ENCODE assay signal across 8 cellular contexts in the genomic region with DNA sequence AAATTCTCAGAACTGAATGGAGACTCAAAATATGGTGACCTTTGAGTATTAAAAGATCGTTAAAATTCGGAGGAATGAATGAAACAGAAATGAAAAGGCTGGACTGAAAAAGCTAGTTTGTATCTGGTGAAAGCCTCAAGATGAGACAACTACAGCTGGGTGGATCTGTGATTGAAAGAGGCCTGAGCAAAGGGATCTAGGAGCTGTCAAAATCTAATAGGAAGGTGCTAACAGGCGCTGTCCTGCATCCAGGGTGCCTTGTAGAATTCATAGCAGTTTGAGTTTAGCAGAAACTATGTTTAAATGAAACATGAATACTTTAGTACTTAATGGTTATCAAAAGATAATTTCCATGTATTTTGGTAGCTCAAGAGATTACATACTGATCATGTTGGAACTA. TPM values are rescaled to one million over a fixed set of nuclear protein-coding genes. Genes with fewer than 3 reads are reported as not detected.
DNase-seq lines count a peak whose midpoint lies in the region; ATAC-seq, FAIRE-seq and TF ChIP-seq lines count a peak whose summit lies in the region.

No MANE protein-coding gene starts in this region.

- BruUV-seq in endothelial cell of umbilical vein (replicated peaks; lab: Mats Ljungman, UMichigan): no TSS peak

- peak overlapping the region; percentile 51 for H3K27ac ChIP-seq in endothelial cell of umbilical vein (ENCODE audit: insufficient read depth, low read depth, low read length)
- H3K27ac ChIP-seq in pancreas: peak overlapping the region in 3 of 4 donors; percentile 75 to 95 (median 94)

- peak overlapping the region; percentile 100 for H3K4me2 ChIP-seq in endothelial cell of umbilical vein (ENCODE audit: insufficient read depth, low read length)

- no peaks in the 10 kb centered on the region for H3K27me3 ChIP-seq in endothelial cell of umbilical vein (ENCODE audit: control insufficient read depth in 2 of 2, insufficient read depth in 2 of 2, low read length in 2 of 2)
- H3K27me3 ChIP-seq in pancreas: no peaks in the 10 kb centered on the region

- H3K9me3 ChIP-seq in endothelial cell of umbilical vein (replicated peaks; ENCODE audit: control insufficient read depth, insufficient read depth, low read length) (no peaks in the 10 kb centered on the region), pancreas (no peaks in the 10 kb centered on the region)

- peaks cover 11% of the 10 kb centered on the region for H4K20me1 ChIP-seq in endothelial cell of umbilical vein (replicated peaks; ENCODE audit: control insufficient read depth, extremely low read depth, insufficient read depth, low read length)

- CTCF ChIA-PET in endothelial cell of umbilical vein (lab: Charles Lee): interaction anchor here (0.6 to 2.0 kb wide), 11 partner anchors 10 to 270 kb away, joined by 3 to 8 read pairs (median 4); no protein-coding TSS in a partner anchor

- no peak overlapping the region for H2AFZ ChIP-seq in endothelial cell of umbilical vein (ENCODE audit: low read depth, low read length)

- H3K4me1 ChIP-seq in endothelial cell of umbilical vein (ENCODE audit: control insufficient read depth, extremely low read depth, insufficient read depth, low read length) (peaks cover 22% of the 10 kb centered on the region), pancreas (peaks cover 13 to 51% (median 39%) of the 10 kb centered on the region in 3 donors)

- H3K36me3 ChIP-seq in endothelial cell of umbilical vein (ENCODE audit: control insufficient read depth in 2 of 2, extremely low read depth in 1 of 2, insufficient read depth in 2 of 2, low read length in 2 of 2): no peaks in the 10 kb centered on the region
- H3K36me3 ChIP-seq in pancreas: no peaks in the 10 kb centered on the region

- TF ChIP-seq CTCF in endothelial cell of umbilical vein (IDR thresholded peaks at IDR 0.05; ENCODE audit: extremely low read depth in 1 of 2, insufficient read depth in 1 of 2, low read depth in 1 of 2, low read length in 2 of 2) (no peak), pancreas (IDR thresholded peaks at IDR 0.05) (no peak)

- H3K79me2 ChIP-seq in endothelial cell of umbilical vein (ENCODE audit: control insufficient read depth, insufficient read depth, low read length): peaks cover 88% of the 10 kb centered on the region

- 19 to 26% methylated on average over 3 of the region's 3 CpGs for WGBS in pancreas, 2 donors

- intact Hi-C loops in endothelial cell of umbilical vein (cut with micrococcal nuclease) (loop anchor here (2.0 kb wide), 2 partner anchors 48 to 760 kb away; a partner anchor contains a TSS), pancreas (cut with DNase I) (no loop called here)

- ATAC-seq in pancreas (no peak), GM21367 (IDR thresholded peaks at IDR 0.05; ENCODE audit: unreplicated experiment) (no peak), GM21717 (IDR thresholded peaks at IDR 0.05; ENCODE audit: unreplicated experiment) (no peak)

- DNase-seq in DMS114 treated with DMSO at 0.1 percent for 48 hours (lab: John Stamatoyannopoulos, UW; ENCODE audit: unreplicated experiment) (peak; percentile 19), OCI-M1 (lab: John Stamatoyannopoulos, UW) (peak; percentile 15), endothelial cell of umbilical vein (ENCODE audit: low read depth, low spot score) (peak; percentile 27), pancreas (no peak), nucleus accumbens (lab: John Stamatoyannopoulos, UW) (no peak), 8988T (no peak)

- no peak for TF ChIP-seq POLR2A in endothelial cell of umbilical vein (IDR thresholded peaks at IDR 0.05; ENCODE audit: low read depth, low read length)

- dilution Hi-C loops in endothelial cell of umbilical vein (cut with MboI; ENCODE audit: extremely low pct_ligation_motif_present, low sequenced_read_pairs): no loop called here

- H3K9ac ChIP-seq in endothelial cell of umbilical vein (replicated peaks; ENCODE audit: extremely low read depth, insufficient read depth, low read length): peak overlapping the region; percentile 40

- H3K4me3 ChIP-seq in endothelial cell of umbilical vein (replicated peaks in 1 of 3; ENCODE audit: insufficient read depth in 1 of 3, low read depth in 1 of 3, low read length in 3 of 3) (peak overlapping the region; percentile 72 to 92 (median 84)), pancreas (peak overlapping the region in 2 of 4 donors; percentile 59 to 97)

- no peaks in the 10 kb centered on the region for H3K9me1 ChIP-seq in endothelial cell of umbilical vein (replicated peaks; ENCODE audit: control insufficient read depth, extremely low read depth, insufficient read depth, low read length)

- POLR2A ChIA-PET in endothelial cell of umbilical vein (lab: Charles Lee): no interaction called here

- FAIRE-seq in endothelial cell of umbilical vein (lab: Jason Lieb, UNC) (peak; percentile 75), pancreas (lab: Jason Lieb, UNC) (no peak)

TF ChIP-seq in endothelial cell of umbilical vein, 7 proteins besides CTCF, POLR2A, EP300 and RAD21:
- TF ChIP-seq MYC (IDR thresholded peaks at IDR 0.05; ENCODE audit: low read depth, low read length) (no peak), EZH2 (IDR thresholded peaks at IDR 0.05; ENCODE audit: borderline replicate concordance, low read depth, low read length, severe bottlenecking) (no peak), FOS (IDR thresholded peaks at IDR 0.05; ENCODE audit: borderline replicate concordance, insufficient read depth, low read length) (no peak)

RNA-seq across cellular contexts. Expression of a gene that starts 2.3 kb away (rescaled TPM):
- total RNA-seq in endothelial cell of umbilical vein: 71.0 and 78.6 TPM in 2 replicates
- 18.6 and 23.5 TPM in 2 replicates for polyA plus RNA-seq in endothelial cell of umbilical vein
- 24.3 and 27.6 TPM in 2 replicates for polyA plus RNA-seq in endothelial cell of umbilical vein (2011; cell fraction: cytosol; rRNA removed)
- polyA plus RNA-seq in endothelial cell of umbilical vein (2011; cell fraction: nucleus; rRNA removed): 36.4 and 39.8 TPM in 2 replicates
- polyA plus RNA-seq in endothelial cell of umbilical vein (2012): 42.9 and 57.4 TPM in 2 replicates
- polyA minus RNA-seq in endothelial cell of umbilical vein: 27.8 and 31.4 TPM in 2 replicates
- polyA minus RNA-seq in endothelial cell of umbilical vein (2011; cell fraction: cytosol; rRNA and poly(A)+ RNA removed): 33.1 TPM
- polyA minus RNA-seq in endothelial cell of umbilical vein (2011; cell fraction: nucleus; rRNA and poly(A)+ RNA removed): 22.2 and 27.0 TPM in 2 replicates
- total RNA-seq in pancreas: 10 to 100 TPM; 18.6 to 38.7 (median 26.4) TPM
- 10 to 100 TPM; 10.5 to 17.8 TPM for polyA plus RNA-seq in pancreas

Comparison
In these comparisons a context has a peak if more than half of its experiments do, and no peak if none do; other contexts are left out.
1. DNase-seq: peak in DMS114 treated with DMSO at 0.1 percent for 48 hours (single experiment), OCI-M1 (single experiment) and endothelial cell of umbilical vein (single experiment); none in pancreas (0 of 6), nucleus accumbens (0 of 56) and 8988T (single experiment).